ENCODE assay signal across 14 cellular contexts in genomic region chr1:224809613-224810012, GRCh38.
A peak's percentile ranks its signal among the peaks of the same experiment; 100 is the strongest.
DNase-seq lines count a peak whose midpoint lies in the region; TF ChIP-seq lines count a peak whose summit lies in the region.
"Had no signal": no experiment of that assay in that cellular context is flagged by ENCODE, and none has a peak within 500 bp of the region (broad histone marks: within the 10 kb centered on the region; RNA-seq: fewer than 3 reads in every experiment).

No MANE protein-coding gene starts in this region.

- H3K27me3 Mint-ChIP-seq in activated CD4-positive, alpha-beta memory T cell treated with anti-CD3 and anti-CD28 coated beads for 36 hours: no peaks in the 10 kb centered on the region

- peaks cover 2% of the 10 kb centered on the region for H3K36me3 Mint-ChIP-seq in activated CD4-positive, alpha-beta memory T cell treated with anti-CD3 and anti-CD28 coated beads for 36 hours

- H3K4me3 ChIP-seq in GM06990 (replicated peaks; ENCODE audit: low read depth, low read length): no peak overlapping the region
- no peak overlapping the region for H3K4me3 ChIP-seq in tibial nerve
- H3K4me3 ChIP-seq: A549, GM23338 had no signal

- H3K27ac ChIP-seq in tibial nerve: no peak overlapping the region
- H3K27ac ChIP-seq: A549, C4-2B had no signal

- H3K4me3 Mint-ChIP-seq in activated CD4-positive, alpha-beta memory T cell treated with anti-CD3 and anti-CD28 coated beads for 36 hours: no peak overlapping the region
- H3K4me3 Mint-ChIP-seq: CD4-positive, alpha-beta memory T cell; GM23338; H9 had no signal

- TF ChIP-seq EP300 in tibial nerve (IDR thresholded peaks at IDR 0.05): no peak

- DNase-seq in GM06990 (ENCODE audit: extremely low read depth, insufficient read length): peak; percentile 20
- peak; percentile 67 for DNase-seq in NCI-H2029 (lab: John Stamatoyannopoulos, UW)
- peak; percentile 15 for DNase-seq in cerebellar cortex (ENCODE audit: low spot score)
- DNase-seq in iPS-NIHi7 (ENCODE audit: extremely low spot score): no peak
- no peak for DNase-seq in activated CD4-positive, alpha-beta memory T cell treated with anti-CD3 and anti-CD28 coated beads for 36 hours
- no peak for DNase-seq in tibial nerve (ENCODE audit: low spot score in 2 of 2)
- DNase-seq in SKM-1 treated with dmso at 0.1 percent for 144 hours (lab: John Stamatoyannopoulos, UW; ENCODE audit: unreplicated experiment): no peak
- DNase-seq: BE2C; CD4-positive, alpha-beta memory T cell; H9; IMR-90 had no signal

- no peak overlapping the region for H3K27ac Mint-ChIP-seq in activated CD4-positive, alpha-beta memory T cell treated with anti-CD3 and anti-CD28 coated beads for 36 hours
- H3K27ac Mint-ChIP-seq: CD4-positive, alpha-beta memory T cell; GM23338; H9 had no signal

- TF ChIP-seq POLR2A in tibial nerve (IDR thresholded peaks at IDR 0.05): no peak

- H3K27me3 ChIP-seq in GM06990 (replicated peaks; ENCODE audit: control insufficient read depth, insufficient read depth, low read length) (no peaks in the 10 kb centered on the region), tibial nerve (no peaks in the 10 kb centered on the region)
- H3K27me3 ChIP-seq: BE2C had no signal

- intact Hi-C loops in activated CD4-positive, alpha-beta memory T cell treated with anti-CD3 and anti-CD28 coated beads for 36 hours (cut with micrococcal nuclease): no loop called here

- H3K4me1 Mint-ChIP-seq in activated CD4-positive, alpha-beta memory T cell treated with anti-CD3 and anti-CD28 coated beads for 36 hours (ENCODE audit: low read depth): no peaks in the 10 kb centered on the region
- H3K4me1 Mint-ChIP-seq: CD4-positive, alpha-beta memory T cell; GM23338; H9 had no signal

- H3K36me3 ChIP-seq in GM06990 (ENCODE audit: control insufficient read depth, insufficient read depth, low read length) (no peaks in the 10 kb centered on the region), tibial nerve (no peaks in the 10 kb centered on the region)
- H3K36me3 ChIP-seq: BE2C had no signal

- WGBS in tibial nerve, 2 donors: 95% methylated on average over 4 of the region's 4 CpGs

- no peaks in the 10 kb centered on the region for H3K4me1 ChIP-seq in tibial nerve
- H3K4me1 ChIP-seq: A549, BE2C had no signal

- POLR2A ChIA-PET in activated CD4-positive, alpha-beta memory T cell treated with anti-CD3 and anti-CD28 coated beads for 36 hours (lab: Charles Lee): no interaction called here

- CTCF ChIA-PET in activated CD4-positive, alpha-beta memory T cell treated with anti-CD3 and anti-CD28 coated beads for 36 hours (lab: Charles Lee): interaction anchor here (1.0 kb wide), 1 partner anchor 165 kb away, joined by 3 read pairs; no protein-coding TSS in a partner anchor

- TF ChIP-seq CTCF in GM06990 (IDR thresholded peaks at IDR 0.05; ENCODE audit: insufficient read depth, low read length, poor library complexity, severe bottlenecking): no peak
- no peak for TF ChIP-seq CTCF in tibial nerve (IDR thresholded peaks at IDR 0.05)

- peaks cover 14% of the 10 kb centered on the region for H3K9me3 Mint-ChIP-seq in activated CD4-positive, alpha-beta memory T cell treated with anti-CD3 and anti-CD28 coated beads for 36 hours

- H3K9me3 ChIP-seq in tibial nerve: peaks cover 0 to 11% (median 0%) of the 10 kb centered on the region in 4 donors
- H3K9me3 ChIP-seq: BE2C had no signal

Comparison
In these comparisons a context has a peak if more than half of its experiments do, and no peak if none do; other contexts are left out.
1. DNase-seq: peak in GM06990 (single experiment), NCI-H2029 (single experiment) and cerebellar cortex (single experiment); none in iPS-NIHi7 (single experiment), activated CD4-positive, alpha-beta memory T cell treated with anti-CD3 and anti-CD28 coated beads for 36 hours (single experiment), tibial nerve (0 of 2) and SKM-1 treated with dmso at 0.1 percent for 144 hours (single experiment).